ENCODE assay signal across 15 cellular contexts in genomic region chr11:100875521-100875869, GRCh38.
"Had no signal": no experiment of that assay in that cellular context is flagged by ENCODE, and none has a peak within 500 bp of the region (broad histone marks: within the 10 kb centered on the region; RNA-seq: fewer than 3 reads in every experiment).

No MANE protein-coding gene starts in this region.

- H3K79me2 ChIP-seq: hepatocyte had no signal

- H3K4me1 Mint-ChIP-seq: activated T-helper 17 cell treated with anti-CD3 and anti-CD28 coated beads, Interleukin-2, amount 50 U/mL, for 72 hours; T-cell had no signal

- H3K27ac ChIP-seq: ascending aorta, dorsolateral prefrontal cortex, ovary, testis had no signal

- H3K4me3 Mint-ChIP-seq: activated T-helper 17 cell treated with anti-CD3 and anti-CD28 coated beads, Interleukin-2, amount 50 U/mL, for 72 hours; T-cell had no signal

- H3K36me3 Mint-ChIP-seq: T-cell had no signal

- H3K27me3 ChIP-seq: ascending aorta, dorsolateral prefrontal cortex, hepatocyte, ovary, stomach, testis had no signal

- H2AFZ ChIP-seq: hepatocyte had no signal

- H3K4me1 ChIP-seq: testis had no signal

- ATAC-seq: activated T-helper 17 cell treated with anti-CD3 and anti-CD28 coated beads, Interleukin-2, amount 50 U/mL, for 72 hours; sciatic nerve; T-cell had no signal

- DNase-seq: activated CD4-positive, alpha-beta T cell treated with anti-CD3 and anti-CD28 coated beads for 1 hour; activated CD4-positive, alpha-beta T cell treated with anti-CD3 and anti-CD28 coated beads, Interleukin-2, amount 50 U/mL, for 4 hours; activated naive CD4-positive, alpha-beta T cell treated with Interleukin-2 at 50 U/mL for 16 hours; dorsolateral prefrontal cortex; kidney glomerular epithelial cell; ovary; stimulated activated CD4-positive, alpha-beta T cell treated with anti-CD3 and anti-CD28 coated beads, Interleukin-2, amount 100 ng/mL, for 24 hours; stomach; T-cell; T-helper 9 cell; testis had no signal

- H3K9me3 ChIP-seq: ascending aorta, ovary, stomach, testis had no signal

- H3K4me3 ChIP-seq: ascending aorta, dorsolateral prefrontal cortex, hepatocyte, ovary, stomach, testis had no signal

- H3K36me3 ChIP-seq: ascending aorta, ovary, stomach had no signal

- H3K27me3 Mint-ChIP-seq: activated T-helper 17 cell treated with anti-CD3 and anti-CD28 coated beads, Interleukin-2, amount 50 U/mL, for 72 hours; T-cell had no signal

- H3K4me2 ChIP-seq: hepatocyte had no signal

- H3K27ac Mint-ChIP-seq: activated T-helper 17 cell treated with anti-CD3 and anti-CD28 coated beads, Interleukin-2, amount 50 U/mL, for 72 hours; T-cell had no signal
